8 cellular contexts compared by ENCODE assay signal in the genomic region with DNA sequence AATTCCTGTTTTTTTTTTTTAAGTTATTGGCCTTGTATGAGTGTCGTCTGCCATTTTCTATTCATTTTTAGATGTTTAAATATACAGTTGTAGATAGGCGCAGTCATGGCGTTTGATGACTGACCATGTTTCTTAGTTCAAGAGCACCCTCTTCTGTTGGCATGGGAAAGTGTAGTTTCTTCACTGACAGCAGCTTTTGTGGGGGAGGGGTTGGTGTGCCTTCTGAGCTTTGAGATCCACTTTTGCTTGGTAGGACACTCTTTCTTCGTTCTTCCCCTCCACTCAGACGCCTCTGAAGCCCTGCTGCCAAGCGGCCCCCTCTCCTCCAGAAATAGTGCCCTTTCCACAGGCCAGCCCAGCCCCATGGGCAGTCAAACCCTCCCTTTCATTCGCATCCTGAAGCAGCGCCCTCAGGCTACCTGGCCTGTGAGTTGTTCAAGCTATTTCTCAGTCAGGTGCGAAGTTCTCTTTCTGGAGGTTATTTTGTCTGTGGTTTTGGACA.
DNase-seq lines count a peak whose midpoint lies in the region; ATAC-seq and TF ChIP-seq lines count a peak whose summit lies in the region.

No MANE protein-coding gene starts in this region.

- no peaks in the 10 kb centered on the region for H3K79me2 ChIP-seq in smooth muscle cell (ENCODE audit: low read depth)

- peaks cover 0 to 5% (median 0%) of the 10 kb centered on the region in 5 experiments for H3K9me3 Mint-ChIP-seq in brain

- TF ChIP-seq CTCF in brain (conservative IDR thresholded peaks at IDR 0.05) (peak; percentile 91 to 93), smooth muscle cell (IDR thresholded peaks at IDR 0.05; ENCODE audit: borderline replicate concordance, insufficient read depth, poor library complexity, severe bottlenecking) (peak; percentile 82)

- H3K36me3 Mint-ChIP-seq in brain = no peaks in the 10 kb centered on the region

- H4K20me1 ChIP-seq in smooth muscle cell (ENCODE audit: low read depth) = no peaks in the 10 kb centered on the region

- H3K4me3 Mint-ChIP-seq in brain = peak overlapping the region in 4 of 5 experiments; percentile 6 to 57 (median 24)

- no peak overlapping the region for H3K4me3 ChIP-seq in iPS DF 6.9 (ENCODE audit: low read length)
- no peak overlapping the region for H3K4me3 ChIP-seq in smooth muscle cell

- peak overlapping the region; percentile 70 for H3K4me2 ChIP-seq in smooth muscle cell

- no peak for ATAC-seq in GM21367 (IDR thresholded peaks at IDR 0.05; ENCODE audit: unreplicated experiment)

- H3K27me3 Mint-ChIP-seq in brain = peaks cover 4% of the 10 kb centered on the region

- peaks cover 41% of the 10 kb centered on the region for H3K4me1 Mint-ChIP-seq in brain

- peak overlapping the region; percentile 7 for H3K9ac ChIP-seq in smooth muscle cell (ENCODE audit: low read depth)

- peak overlapping the region; percentile 58 for H2AFZ ChIP-seq in smooth muscle cell (ENCODE audit: low read depth)

- DNase-seq in Ammon's horn (ENCODE audit: low spot score) (peak; percentile 91), GM19238 (ENCODE audit: insufficient read length, low spot score) (peak; percentile 47), NCI-H1092 treated with DMSO at 0.1 percent for 48 hours (lab: John Stamatoyannopoulos, UW) (peak; percentile 86), SIG-M5 treated with dmso at 0.1 percent for 504 hours (lab: John Stamatoyannopoulos, UW; ENCODE audit: unreplicated experiment) (peak; percentile 81), iPS DF 6.9 (ENCODE audit: low read depth, low spot score) (peak; percentile 48), smooth muscle cell (lab: John Stamatoyannopoulos, UW; ENCODE audit: unreplicated experiment) (peak; percentile 4)

- H3K27ac ChIP-seq in iPS DF 6.9 (ENCODE audit: low read length) (no peak overlapping the region), smooth muscle cell (ENCODE audit: low read depth) (peak overlapping the region; percentile 54)

- H3K4me1 ChIP-seq in iPS DF 6.9 (ENCODE audit: control insufficient read depth, insufficient read depth, low read length) (0 out of 2 replicates have a peak, but pooled peaks cover 1% of the 10 kb centered on the region), smooth muscle cell (ENCODE audit: low read depth) (peaks cover 9% of the 10 kb centered on the region)

- H3K9me3 ChIP-seq in iPS DF 6.9 (ENCODE audit: control insufficient read depth, insufficient read depth, low read length) (no peaks in the 10 kb centered on the region), smooth muscle cell (replicated peaks; ENCODE audit: low read depth) (no peaks in the 10 kb centered on the region)

- no CpG with 5 or more reads among the region's 9 CpGs for WGBS in iPS DF 6.9 (ENCODE audit: insufficient coverage, insufficient read length)
- 24% methylated on average over 9 of the region's 9 CpGs for WGBS in smooth muscle cell (ENCODE audit: low lambda C conversion rate)

- H3K36me3 ChIP-seq in iPS DF 6.9 (ENCODE audit: control insufficient read depth, insufficient read depth, low read length) = no peaks in the 10 kb centered on the region
- H3K36me3 ChIP-seq in smooth muscle cell (ENCODE audit: low read depth) = no peaks in the 10 kb centered on the region

- H3F3A ChIP-seq in smooth muscle cell (ENCODE audit: low read depth) = no peaks in the 10 kb centered on the region

- no peaks in the 10 kb centered on the region for H3K27me3 ChIP-seq in iPS DF 6.9 (ENCODE audit: control insufficient read depth, insufficient read depth, low read length)
- H3K27me3 ChIP-seq in smooth muscle cell (ENCODE audit: low read depth) = no peaks in the 10 kb centered on the region

- H3K27ac Mint-ChIP-seq in brain = peak overlapping the region; percentile 38 to 88 (median 77)

Comparison
In these comparisons a context has a peak if more than half of its experiments do, and no peak if none do; other contexts are left out.
1. DNase-seq: peak in every context shown above with its lines; median percentile 91 in Ammon's horn; 86 in NCI-H1092 treated with DMSO at 0.1 percent for 48 hours; 81 in SIG-M5 treated with dmso at 0.1 percent for 504 hours; 48 in iPS DF 6.9; 47 in GM19238; 4 in smooth muscle cell.